In the genomic region with DNA sequence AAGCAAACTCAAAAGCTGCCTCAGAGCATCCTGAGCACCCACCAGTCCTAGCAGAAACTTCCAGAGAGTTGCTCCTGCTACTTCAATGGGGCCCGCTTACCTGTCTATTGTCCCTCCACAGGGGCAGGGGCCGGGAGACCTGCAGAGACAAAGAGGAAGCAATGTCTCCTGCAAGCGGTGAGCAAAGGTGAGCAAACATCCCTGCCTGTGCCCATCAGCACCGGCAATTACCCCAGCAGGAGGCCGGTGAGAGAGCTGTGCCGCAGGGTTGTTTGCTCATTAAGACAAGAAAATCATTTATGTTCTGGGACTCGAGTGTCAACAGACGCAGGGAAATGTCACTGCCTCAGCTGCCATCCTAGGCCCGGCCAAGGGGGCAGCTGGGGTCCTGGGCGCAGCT, we compare ENCODE assay signal across 14 cellular contexts. TPM values are rescaled to one million over a fixed set of nuclear protein-coding genes. Genes with fewer than 3 reads are reported as not detected.
DNase-seq lines count a peak whose midpoint lies in the region; ATAC-seq, FAIRE-seq and TF ChIP-seq lines count a peak whose summit lies in the region.
"Had no signal": no experiment of that assay in that cellular context is flagged by ENCODE, and none has a peak within 500 bp of the region (broad histone marks: within the 10 kb centered on the region; RNA-seq: fewer than 3 reads in every experiment).

No MANE protein-coding gene starts in this region.

- peak; percentile 47 for ATAC-seq in mucosa of descending colon
- ATAC-seq: stimulated activated effector memory CD8-positive, alpha-beta T cell treated with anti-CD3 and anti-CD28 coated beads, Interleukin-12 subunit alpha, Interleukin-12 subunit beta, amount 100 ng/mL, for 72 hours had no signal

- peaks cover 3% of the 10 kb centered on the region for H3K9me3 ChIP-seq in mucosa of descending colon
- H3K9me3 ChIP-seq: neutrophil had no signal

- no peak overlapping the region for H3K4me3 ChIP-seq in mucosa of descending colon
- H3K4me3 ChIP-seq: HAP-1 had no signal

- intact Hi-C loops in mucosa of descending colon (cut with DNase I, micrococcal nuclease) = no loop called here

- no peaks in the 10 kb centered on the region for H3K4me1 ChIP-seq in mucosa of descending colon (ENCODE audit: low read depth)
- H3K4me1 ChIP-seq: HAP-1 had no signal

- H3K36me3 ChIP-seq in mucosa of descending colon (ENCODE audit: low read depth) = no peaks in the 10 kb centered on the region
- H3K36me3 ChIP-seq: HAP-1, neutrophil had no signal

- peak; percentile 75 for DNase-seq in ELF-1 (ENCODE audit: low read depth, low spot score)
- DNase-seq in NCI-H2029 (lab: John Stamatoyannopoulos, UW) = peak; percentile 76
- DNase-seq in NCI-H748 treated with DMSO at 0.1 percent for 48 hours (lab: John Stamatoyannopoulos, UW) = peak; percentile 85
- DNase-seq in mucosa of descending colon = no peak
- no peak for DNase-seq in hippocampal formation (lab: John Stamatoyannopoulos, UW)
- DNase-seq in GM19239 (ENCODE audit: insufficient read length, low spot score) = no peak
- no peak for DNase-seq in stimulated activated CD8-positive, alpha-beta memory T cell treated with anti-CD3 and anti-CD28 coated beads, Interleukin-4, amount 100 ng/mL, for 48 hours
- no peak for DNase-seq in stimulated activated CD4-positive, alpha-beta T cell treated with anti-CD3 and anti-CD28 coated beads, Interleukin-12 subunit alpha, Interleukin-12 subunit beta, amount 100 ng/mL, for 4 hours
- DNase-seq: foreskin fibroblast, IMR-90 had no signal

- no peak for FAIRE-seq in GM19239 (lab: Jason Lieb, UNC)
- FAIRE-seq: endometrium had no signal

- no peak for TF ChIP-seq CTCF in mucosa of descending colon (IDR thresholded peaks at IDR 0.05)

RNA-seq across cellular contexts. Expression of gene TARDBP, which starts 53.8 kb away (rescaled TPM):
- total RNA-seq in mucosa of descending colon = 100 to 1,000 TPM; 123 to 155 (median 147) TPM

Comparison
In these comparisons a context has a peak if more than half of its experiments do, and no peak if none do; other contexts are left out.
1. DNase-seq: peak in ELF-1 (single experiment), NCI-H2029 (single experiment) and NCI-H748 treated with DMSO at 0.1 percent for 48 hours (single experiment); none in mucosa of descending colon (0 of 3), hippocampal formation (0 of 2), GM19239 (single experiment), stimulated activated CD8-positive, alpha-beta memory T cell treated with anti-CD3 and anti-CD28 coated beads, Interleukin-4, amount 100 ng/mL, for 48 hours (single experiment) and stimulated activated CD4-positive, alpha-beta T cell treated with anti-CD3 and anti-CD28 coated beads, Interleukin-12 subunit alpha, Interleukin-12 subunit beta, amount 100 ng/mL, for 4 hours (single experiment).